13 cellular contexts compared by ENCODE assay signal in genomic region chr7:2082357-2083038, GRCh38.
DNase-seq lines count a peak whose midpoint lies in the region; ATAC-seq and TF ChIP-seq lines count a peak whose summit lies in the region.
"Had no signal": no experiment of that assay in that cellular context is flagged by ENCODE, and none has a peak within 500 bp of the region (broad histone marks: within the 10 kb centered on the region; RNA-seq: fewer than 3 reads in every experiment).

No MANE protein-coding gene starts in this region.

- ATAC-seq in left cardiac atrium: peak; percentile 62 to 77
- ATAC-seq in Right ventricle myocardium superior (ENCODE audit: poor library complexity): no peak
- ATAC-seq in HG03045 (IDR thresholded peaks at IDR 0.05; ENCODE audit: unreplicated experiment): no peak
- ATAC-seq in HG03439 (IDR thresholded peaks at IDR 0.05; ENCODE audit: unreplicated experiment): no peak
- ATAC-seq: K562 had no signal

- in situ Hi-C loops in astrocyte of the cerebellum (cut with HindIII; ENCODE audit: low sequenced_read_pairs): no loop called here

- intact Hi-C loops in left cardiac atrium (cut with DNase I) (no loop called here), Right ventricle myocardium superior (cut with DNase I) (no loop called here)

- no peak for TF ChIP-seq CTCF in astrocyte of the cerebellum (IDR thresholded peaks at IDR 0.05; ENCODE audit: low read depth, low read length, missing control alignments)

- H3K4me3 ChIP-seq in astrocyte of the cerebellum (ENCODE audit: low read depth, low read length): no peak overlapping the region
- H3K4me3 ChIP-seq: K562, prostate gland had no signal

- DNase-seq in left cardiac atrium (peak; percentile 64), Right ventricle myocardium superior (no peak), astrocyte of the cerebellum (ENCODE audit: low read depth) (peak; percentile 53), medulla oblongata (ENCODE audit: extremely low spot score) (peak; percentile 37), H4 (ENCODE audit: low spot score) (no peak), OCI-M1 (lab: John Stamatoyannopoulos, UW) (no peak)
- DNase-seq: activated CD4-positive, alpha-beta memory T cell treated with anti-CD3 and anti-CD28 coated beads, Interleukin-2, amount 10 ng/mL, durations not matched to agents 7 days and 5 days; NCI-H446 treated with DMSO at 0.1 percent for 48 hours; SW 1271 had no signal

Comparison
In these comparisons a context has a peak if more than half of its experiments do, and no peak if none do; other contexts are left out.
1. ATAC-seq: peak in left cardiac atrium (2 of 2); none in Right ventricle myocardium superior (single experiment), HG03045 (single experiment) and HG03439 (single experiment).
2. DNase-seq: peak in left cardiac atrium (single experiment), astrocyte of the cerebellum (single experiment) and medulla oblongata (single experiment); none in Right ventricle myocardium superior (single experiment), H4 (single experiment) and OCI-M1 (single experiment).